In the genomic region with DNA sequence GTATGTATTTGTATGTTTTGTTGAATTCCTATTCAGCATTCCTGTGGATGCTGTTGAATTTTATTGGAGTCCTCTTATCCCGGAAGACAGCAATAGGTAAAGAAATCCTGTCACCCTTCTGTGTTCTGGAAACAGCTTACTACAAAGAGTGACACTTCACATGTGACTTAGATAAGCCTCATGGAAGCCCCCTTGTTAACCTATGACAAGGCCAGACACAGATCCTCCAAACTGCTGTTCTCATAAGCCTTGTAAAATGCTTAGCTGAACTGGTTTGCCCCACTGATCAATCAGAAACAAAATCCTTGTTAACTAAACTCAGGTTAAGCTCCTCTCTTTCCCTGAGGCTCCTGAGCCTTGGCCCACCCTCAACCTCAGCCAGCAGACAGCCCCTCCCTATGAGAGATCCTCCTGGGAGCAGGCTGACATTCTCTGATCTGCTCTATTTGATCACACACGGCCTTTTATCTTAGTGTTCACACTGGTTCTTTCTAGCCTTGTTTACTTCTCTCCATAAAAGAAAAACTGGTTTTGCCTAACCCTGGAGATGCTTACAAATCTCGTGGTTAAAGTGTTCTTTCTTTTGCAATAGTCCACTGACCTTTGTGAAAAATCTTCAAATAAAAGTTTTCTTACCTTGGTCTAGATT, we compare ENCODE assay signal across 23 cellular contexts. TPM values are rescaled to one million over a fixed set of nuclear protein-coding genes. Genes with fewer than 3 reads are reported as not detected.
DNase-seq lines count a peak whose midpoint lies in the region; ATAC-seq, FAIRE-seq and TF ChIP-seq lines count a peak whose summit lies in the region.
"Had no signal": no experiment of that assay in that cellular context is flagged by ENCODE, and none has a peak within 500 bp of the region (broad histone marks: within the 10 kb centered on the region; RNA-seq: fewer than 3 reads in every experiment).

No MANE protein-coding gene starts in this region.

- H3K79me2 ChIP-seq in K562 (ENCODE audit: control insufficient read depth, insufficient read depth, low read length): no peaks in the 10 kb centered on the region

- no peaks in the 10 kb centered on the region for H3K9me3 Mint-ChIP-seq in activated CD4-positive, alpha-beta memory T cell treated with anti-CD3 and anti-CD28 coated beads, Interleukin-2, amount 10 ng/mL, durations not matched to agents 7 days and 5 days
- H3K9me3 Mint-ChIP-seq: stimulated activated effector memory CD8-positive, alpha-beta T cell treated with anti-CD3 and anti-CD28 coated beads, Interleukin-12 subunit alpha, Interleukin-12 subunit beta, amount 100 ng/mL, for 72 hours had no signal

- CTCF ChIA-PET in K562 (lab: Yijun Ruan, JAX; ENCODE audit: low intra/inter-chr PET ratio): no interaction called here
- CTCF ChIA-PET in activated CD4-positive, alpha-beta memory T cell treated with anti-CD3 and anti-CD28 coated beads, Interleukin-2, amount 10 ng/mL, durations not matched to agents 7 days and 5 days (lab: Charles Lee): no interaction called here

- intact Hi-C loops in K562 (cut with micrococcal nuclease): loop anchor here (2.0 kb wide), 1 partner anchor 29 kb away; a partner anchor contains a TSS
- intact Hi-C loops in lower leg skin (cut with DNase I; ENCODE audit: low total_unique reads): no loop called here
- intact Hi-C loops in adrenal gland (cut with DNase I): no loop called here

- H3K27ac Mint-ChIP-seq in activated CD4-positive, alpha-beta memory T cell treated with anti-CD3 and anti-CD28 coated beads, Interleukin-2, amount 10 ng/mL, durations not matched to agents 7 days and 5 days: no peak overlapping the region
- H3K27ac Mint-ChIP-seq: CD4-positive, CD25-positive, alpha-beta regulatory T cell; stimulated activated effector memory CD8-positive, alpha-beta T cell treated with anti-CD3 and anti-CD28 coated beads, Interleukin-12 subunit alpha, Interleukin-12 subunit beta, amount 100 ng/mL, for 72 hours had no signal

- no peak overlapping the region; the same call in 1 of the 2 replicates for H3K4me2 ChIP-seq in K562 (ENCODE audit: insufficient read depth, low read length)
- H3K4me2 ChIP-seq in mesenchymal stem cell (ENCODE audit: low read length, poor library complexity, severe bottlenecking): no peak overlapping the region

- H3K4ac ChIP-seq in mesenchymal stem cell (ENCODE audit: low read depth in 1 of 2, low read length in 2 of 2): no peak overlapping the region

- 16% methylated on average over 3 of the region's 3 CpGs for WGBS in K562 (ENCODE audit: insufficient coverage, low coverage, missing lambda C conversion rate)
- WGBS in mesenchymal stem cell: 62% methylated on average over 2 of the region's 3 CpGs
- 62% methylated on average over 3 of the region's 3 CpGs for WGBS in suprapubic skin
- 57 to 70% methylated on average over 3 of the region's 3 CpGs for WGBS in lower leg skin, 2 donors
- WGBS in adrenal gland, 4 donors: 42 to 53% (median 48%) methylated on average over 3 of the region's 3 CpGs

- POLR2A ChIA-PET in K562 (lab: Yijun Ruan, JAX): interaction anchor here (1.4 to 1.8 kb wide), 2 partner anchors 17 to 30 kb away, joined by 4 to 6 read pairs; a partner anchor contains a TSS
- POLR2A ChIA-PET in activated CD4-positive, alpha-beta memory T cell treated with anti-CD3 and anti-CD28 coated beads, Interleukin-2, amount 10 ng/mL, durations not matched to agents 7 days and 5 days (lab: Charles Lee): no interaction called here

- no peak overlapping the region for H2BK15ac ChIP-seq in mesenchymal stem cell (ENCODE audit: low read depth, poor library complexity, severe bottlenecking)

- in situ Hi-C loops in K562 (cut with MboI): no loop called here

- H3K27me3 ChIP-seq in K562 (ENCODE audit: control insufficient read depth in 2 of 2, insufficient read depth in 2 of 2, low read length in 2 of 2): no peaks in the 10 kb centered on the region; a peak in 1 of 5 replicates
- H3K27me3 ChIP-seq in mesenchymal stem cell (ENCODE audit: control insufficient read depth in 1 of 2, insufficient read depth in 1 of 2, low read length in 2 of 2): peaks cover 3 to 4% of the 10 kb centered on the region in 2 experiments
- H3K27me3 ChIP-seq in suprapubic skin: peaks cover 3% of the 10 kb centered on the region
- H3K27me3 ChIP-seq in adrenal gland: no peaks in the 10 kb centered on the region

- H4K91ac ChIP-seq in mesenchymal stem cell (ENCODE audit: low read length): no peak overlapping the region

- H2AFZ ChIP-seq in K562 (ENCODE audit: low read depth, low read length) (peak overlapping the region; percentile 68), mesenchymal stem cell (ENCODE audit: low read depth, low read length) (no peak overlapping the region)

- H3K4me1 Mint-ChIP-seq in activated CD4-positive, alpha-beta memory T cell treated with anti-CD3 and anti-CD28 coated beads, Interleukin-2, amount 10 ng/mL, durations not matched to agents 7 days and 5 days: no peaks in the 10 kb centered on the region
- H3K4me1 Mint-ChIP-seq: CD4-positive, CD25-positive, alpha-beta regulatory T cell; stimulated activated effector memory CD8-positive, alpha-beta T cell treated with anti-CD3 and anti-CD28 coated beads, Interleukin-12 subunit alpha, Interleukin-12 subunit beta, amount 100 ng/mL, for 72 hours had no signal

- no peak overlapping the region for H2BK120ac ChIP-seq in mesenchymal stem cell (ENCODE audit: low read depth, low read length)

- H3K9me3 ChIP-seq in K562 (replicated peaks; ENCODE audit: control insufficient read depth, insufficient read depth, low read depth, low read length): no peaks in the 10 kb centered on the region
- H3K9me3 ChIP-seq in mesenchymal stem cell (ENCODE audit: control insufficient read depth, low read length): no peaks in the 10 kb centered on the region
- H3K9me3 ChIP-seq in suprapubic skin: no peaks in the 10 kb centered on the region
- H3K9me3 ChIP-seq in adrenal gland (replicated peaks in 1 of 3): no peaks in the 10 kb centered on the region

- no peak overlapping the region for H2BK5ac ChIP-seq in mesenchymal stem cell (ENCODE audit: low read depth, low read length, poor library complexity, severe bottlenecking)

- TF ChIP-seq EP300 in K562 (IDR thresholded peaks at IDR 0.05; ENCODE audit: low read length) (no peak; the same call in 1 of the 2 replicates), suprapubic skin (IDR thresholded peaks at IDR 0.05) (no peak)

- TF ChIP-seq RAD21 in K562 (CRISPR knock-in tag; conservative IDR thresholded peaks at IDR 0.05 in 1 of 2, IDR thresholded peaks at IDR 0.05 in 1 of 2): no peak

- no peak overlapping the region for H2AK5ac ChIP-seq in mesenchymal stem cell (ENCODE audit: low read length, severe bottlenecking)

- H3K4me3 ChIP-seq in K562 (no peak overlapping the region), mesenchymal stem cell (ENCODE audit: insufficient read depth in 1 of 2, low read depth in 1 of 2, low read length in 2 of 2) (no peak overlapping the region), suprapubic skin (no peak overlapping the region), lower leg skin (ENCODE audit: low read depth, poor library complexity, severe bottlenecking) (no peak overlapping the region), adrenal gland (no peak overlapping the region)
- H3K4me3 ChIP-seq: tibial nerve had no signal

- peaks cover 0 to 11% of the 10 kb centered on the region in 2 experiments; a peak in 3 of 5 replicates for H3K4me1 ChIP-seq in K562 (replicated peaks in 1 of 2; ENCODE audit: control insufficient read depth in 2 of 2, insufficient read depth in 2 of 2, low read length in 2 of 2)
- no peaks in the 10 kb centered on the region for H3K4me1 ChIP-seq in mesenchymal stem cell (ENCODE audit: control insufficient read depth, insufficient read depth, low read depth, low read length)
- H3K4me1 ChIP-seq in suprapubic skin: no peaks in the 10 kb centered on the region
- no peaks in the 10 kb centered on the region for H3K4me1 ChIP-seq in adrenal gland (replicated peaks in 1 of 2)
- H3K4me1 ChIP-seq: tibial nerve had no signal

- ATAC-seq in K562: peak; percentile 75
- ATAC-seq: left ventricle myocardium superior; stimulated activated effector memory CD8-positive, alpha-beta T cell treated with anti-CD3 and anti-CD28 coated beads, Interleukin-12 subunit alpha, Interleukin-12 subunit beta, amount 100 ng/mL, for 72 hours had no signal

- no peak overlapping the region for H2BK12ac ChIP-seq in mesenchymal stem cell (ENCODE audit: low read length in 2 of 2)

- peak; percentile 39 for DNase-seq in SIG-M5 treated with dmso at 0.1 percent for 504 hours (lab: John Stamatoyannopoulos, UW; ENCODE audit: unreplicated experiment)
- DNase-seq in SIG-M5 (lab: John Stamatoyannopoulos, UW): no peak
- peak in 2 of 4 experiments; percentile 23 to 25 for DNase-seq in K562 (ENCODE audit: extremely low read depth in 1 of 4, low spot score in 3 of 4)
- DNase-seq in mesenchymal stem cell: peak; percentile 20
- no peak for DNase-seq in suprapubic skin (ENCODE audit: low spot score in 2 of 2)
- DNase-seq in lower leg skin (ENCODE audit: low spot score in 2 of 2): no peak
- no peak for DNase-seq in adrenal gland
- no peak for DNase-seq in activated CD4-positive, alpha-beta memory T cell treated with anti-CD3 and anti-CD28 coated beads, Interleukin-2, amount 10 ng/mL, durations not matched to agents 7 days and 5 days
- DNase-seq: activated CD4-positive, alpha-beta T cell treated with anti-CD3 and anti-CD28 coated beads for 1 hour; activated naive CD4-positive, alpha-beta T cell; aorta; CD4-positive, CD25-positive, alpha-beta regulatory T cell; DND-41; HCEC 1CT; left ventricle myocardium superior; NCI-H187; NCI-H510A; SHP77 treated with DMSO at 0.1 percent for 48 hours; stimulated activated CD4-positive, alpha-beta T cell treated with anti-CD3 and anti-CD28 coated beads, Interleukin-12 subunit alpha, Interleukin-12 subunit beta, amount 100 ng/mL, for 4 hours had no signal

- no peaks in the 10 kb centered on the region for H4K20me1 ChIP-seq in K562 (replicated peaks; ENCODE audit: control insufficient read depth, insufficient read depth, low read length)

- peak; percentile 29 for FAIRE-seq in K562 (lab: Jason Lieb, UNC)
- FAIRE-seq: endometrium, frontal cortex had no signal

- H3K9ac ChIP-seq in K562 (ENCODE audit: insufficient read depth in 1 of 2, low read depth in 2 of 2, low read length in 2 of 2) (peak overlapping the region in 1 of 2 experiments; percentile 27; a peak in 1 of 4 replicates), mesenchymal stem cell (ENCODE audit: low read length) (no peak overlapping the region)

- TF ChIP-seq POLR2A in K562 (conservative IDR thresholded peaks at IDR 0.05) (no peak), suprapubic skin (IDR thresholded peaks at IDR 0.05) (no peak), lower leg skin (IDR thresholded peaks at IDR 0.05) (no peak), adrenal gland (IDR thresholded peaks at IDR 0.05) (no peak)

- no TSS peak for BruUV-seq in K562 (replicated peaks; lab: Mats Ljungman, UMichigan)

- H4K8ac ChIP-seq in mesenchymal stem cell (ENCODE audit: low read length): no peak overlapping the region

- peaks cover 12% of the 10 kb centered on the region for H3K27me3 Mint-ChIP-seq in activated CD4-positive, alpha-beta memory T cell treated with anti-CD3 and anti-CD28 coated beads, Interleukin-2, amount 10 ng/mL, durations not matched to agents 7 days and 5 days

- H3K36me3 ChIP-seq in K562 (ENCODE audit: control insufficient read depth, insufficient read depth, low read length) (no peaks in the 10 kb centered on the region), mesenchymal stem cell (ENCODE audit: control insufficient read depth in 1 of 2, insufficient read depth in 2 of 2, low read depth in 1 of 2, low read length in 2 of 2) (no peaks in the 10 kb centered on the region), suprapubic skin (no peaks in the 10 kb centered on the region), adrenal gland (replicated peaks in 1 of 2) (no peaks in the 10 kb centered on the region)
- H3K36me3 ChIP-seq: tibial nerve had no signal

- no peak overlapping the region for H3K14ac ChIP-seq in mesenchymal stem cell (ENCODE audit: low read length in 2 of 2)

- H3K79me1 ChIP-seq in mesenchymal stem cell (replicated peaks; ENCODE audit: low read length, poor library complexity, severe bottlenecking): no peaks in the 10 kb centered on the region

- H3K27ac ChIP-seq in K562 (ENCODE audit: extremely low read depth, low read depth, low read length) (peak overlapping the region; percentile 29; the same call in 2 of the 3 replicates), mesenchymal stem cell (ENCODE audit: low read length, poor library complexity, severe bottlenecking) (no peak overlapping the region), suprapubic skin (peak overlapping the region; percentile 41), adrenal gland (no peak overlapping the region)
- H3K27ac ChIP-seq: tibial nerve had no signal

- H3K4me3 Mint-ChIP-seq in activated CD4-positive, alpha-beta memory T cell treated with anti-CD3 and anti-CD28 coated beads, Interleukin-2, amount 10 ng/mL, durations not matched to agents 7 days and 5 days: no peak overlapping the region
- H3K4me3 Mint-ChIP-seq: CD4-positive, CD25-positive, alpha-beta regulatory T cell; stimulated activated effector memory CD8-positive, alpha-beta T cell treated with anti-CD3 and anti-CD28 coated beads, Interleukin-12 subunit alpha, Interleukin-12 subunit beta, amount 100 ng/mL, for 72 hours had no signal

- TF ChIP-seq CTCF in K562 (IDR thresholded peaks at IDR 0.05 in 2 of 3, conservative IDR thresholded peaks at IDR 0.05 in 1 of 3; ENCODE audit: insufficient read depth in 2 of 3, low read depth in 1 of 3, low read length in 3 of 3): no peak
- TF ChIP-seq CTCF in suprapubic skin (IDR thresholded peaks at IDR 0.05): no peak
- TF ChIP-seq CTCF in lower leg skin (IDR thresholded peaks at IDR 0.05): no peak
- TF ChIP-seq CTCF in adrenal gland (IDR thresholded peaks at IDR 0.05): no peak

- no peak overlapping the region for H3K23ac ChIP-seq in mesenchymal stem cell (ENCODE audit: low read length in 2 of 2)

- no peaks in the 10 kb centered on the region for H3K36me3 Mint-ChIP-seq in activated CD4-positive, alpha-beta memory T cell treated with anti-CD3 and anti-CD28 coated beads, Interleukin-2, amount 10 ng/mL, durations not matched to agents 7 days and 5 days (ENCODE audit: low read depth)
- H3K36me3 Mint-ChIP-seq: stimulated activated effector memory CD8-positive, alpha-beta T cell treated with anti-CD3 and anti-CD28 coated beads, Interleukin-12 subunit alpha, Interleukin-12 subunit beta, amount 100 ng/mL, for 72 hours had no signal

- no peaks in the 10 kb centered on the region for H3K9me1 ChIP-seq in K562 (ENCODE audit: control insufficient read depth, insufficient read depth, low read length)

- H3K18ac ChIP-seq in mesenchymal stem cell (ENCODE audit: low read depth in 1 of 2, low read length in 2 of 2): no peak overlapping the region

RNA-seq across cellular contexts. Expression of a gene that starts 29.4 kb away (rescaled TPM):
- total RNA-seq in K562 (2011; cell fraction: chromatin; rRNA removed; ENCODE audit: low replicate concordance): 17.1 and 17.3 TPM in 2 replicates
- 25.5 and 28.2 TPM in 2 replicates for total RNA-seq in K562 (2011; cell fraction: nucleolus; rRNA removed)
- total RNA-seq in K562 (2011; cell fraction: nucleoplasm; rRNA removed): 26.2 and 31.3 TPM in 2 replicates
- total RNA-seq in K562 (2014; rRNA removed) (153 and 194 TPM in 2 replicates), K562 (2014; rRNA removed; fragmentation: Illumina TruSeq; extraction: Trizol) (136 and 150 TPM in 2 replicates), K562 (2015; rRNA removed; fragmentation: Illumina TruSeq; extraction: Trizol) (151 and 163 TPM in 2 replicates), K562 (2021) (88.4 and 89.9 TPM in 2 replicates), suprapubic skin (100 to 1,000 TPM; 181 to 234 (median 209) TPM), lower leg skin (100 to 1,000 TPM; 152 to 214 (median 185) TPM), adrenal gland (100 to 1,000 TPM; 109 to 314 (median 170) TPM)
- polyA plus RNA-seq in K562 (2011; rRNA removed) (132 and 162 TPM in 2 replicates), K562 (2014; fragmentation: Illumina TruSeq; extraction: Trizol) (168 and 193 TPM in 2 replicates), K562 (2014; fragmentation: Nextera tagmentation; extraction: Ambion mirVana) (100 to 1,000 TPM; 396 to 492 TPM), K562 (2014; rRNA removed) (178 and 199 TPM in 2 replicates), adrenal gland (100 to 1,000 TPM; 174 to 303 (median 193) TPM)
- polyA plus RNA-seq in K562 (2011; cell fraction: cytosol; rRNA removed): 52.4 and 86.8 TPM in 2 replicates
- polyA plus RNA-seq in K562 (2011; cell fraction: nucleus; rRNA removed): 28.2 and 43.9 TPM in 2 replicates
- polyA plus RNA-seq in K562 (2012): 129 and 131 TPM in 2 replicates
- polyA minus RNA-seq in K562 (2011; rRNA and poly(A)+ RNA removed): 50.7 and 52.0 TPM in 2 replicates
- 24.8 and 31.6 TPM in 2 replicates for polyA minus RNA-seq in K562 (2011; cell fraction: cytosol; rRNA and poly(A)+ RNA removed)
- 15.2 and 23.8 TPM in 2 replicates for polyA minus RNA-seq in K562 (2011; cell fraction: nucleus; rRNA and poly(A)+ RNA removed)
- polyA plus RNA-seq in mesenchymal stem cell (2013, experiment 1 of 2): 280 TPM
- 328 TPM for polyA plus RNA-seq in mesenchymal stem cell (2013, experiment 2 of 2)
- 10 to 100 TPM; 92.4 to 94.2 TPM for total RNA-seq in activated CD4-positive, alpha-beta memory T cell treated with anti-CD3 and anti-CD28 coated beads, Interleukin-2, amount 10 ng/mL, durations not matched to agents 7 days and 5 days

RNA-seq across cellular contexts. Expression of a gene that starts 52.9 kb away (rescaled TPM):
- 13.7 and 31.3 TPM in 2 replicates for total RNA-seq in K562 (2011; cell fraction: chromatin; rRNA removed; ENCODE audit: low replicate concordance)
- 20.9 and 25.0 TPM in 2 replicates for total RNA-seq in K562 (2011; cell fraction: nucleolus; rRNA removed)
- total RNA-seq in K562 (2011; cell fraction: nucleoplasm; rRNA removed): 17.4 and 19.4 TPM in 2 replicates
- total RNA-seq in K562 (2014; rRNA removed): 9.0 and 10.1 TPM in 2 replicates
- total RNA-seq in K562 (2014; rRNA removed; fragmentation: Illumina TruSeq; extraction: Trizol): 1.1 and 2.0 TPM in 2 replicates
- total RNA-seq in K562 (2015; rRNA removed; fragmentation: Illumina TruSeq; extraction: Trizol): 3.0 and 3.5 TPM in 2 replicates
- total RNA-seq in K562 (2021): 14.1 and 17.1 TPM in 2 replicates
- 3.0 and 5.3 TPM in 2 replicates for polyA plus RNA-seq in K562 (2011; rRNA removed)
- 3.4 and 4.9 TPM in 2 replicates for polyA plus RNA-seq in K562 (2011; cell fraction: cytosol; rRNA removed)
- 39.6 and 62.6 TPM in 2 replicates for polyA plus RNA-seq in K562 (2011; cell fraction: nucleus; rRNA removed)
- 10.1 and 16.2 TPM in 2 replicates for polyA plus RNA-seq in K562 (2012)
- 5.1 and 6.2 TPM in 2 replicates for polyA plus RNA-seq in K562 (2014; fragmentation: Illumina TruSeq; extraction: Trizol)
- polyA plus RNA-seq in K562 (2014; fragmentation: Nextera tagmentation; extraction: Ambion mirVana): under 1 TPM; 0.31 TPM
- polyA plus RNA-seq in K562 (2014; rRNA removed): 10.4 and 10.5 TPM in 2 replicates
- polyA minus RNA-seq in K562 (2011; rRNA and poly(A)+ RNA removed): 0.84 and 1.2 TPM in 2 replicates
- 3.1 and 3.9 TPM in 2 replicates for polyA minus RNA-seq in K562 (2011; cell fraction: cytosol; rRNA and poly(A)+ RNA removed)
- 14.1 and 15.1 TPM in 2 replicates for polyA minus RNA-seq in K562 (2011; cell fraction: nucleus; rRNA and poly(A)+ RNA removed)
- 4.0 TPM for polyA plus RNA-seq in mesenchymal stem cell (2013, experiment 1 of 2)
- 3.5 TPM for polyA plus RNA-seq in mesenchymal stem cell (2013, experiment 2 of 2)
- total RNA-seq in suprapubic skin: 10 to 100 TPM in 3 of 4 donors, 1 to 10 TPM in 1; 7.7 to 25.9 (median 14.8) TPM
- 10 to 100 TPM in 3 of 4 donors, 1 to 10 TPM in 1; 8.7 to 15.0 (median 10.5) TPM for total RNA-seq in lower leg skin
- 100 to 1,000 TPM in 4 of 8 donors, 10 to 100 TPM in 4; 67.2 to 154 (median 96.4) TPM for total RNA-seq in adrenal gland
- polyA plus RNA-seq in adrenal gland: 100 to 1,000 TPM in 2 of 3 donors, 10 to 100 TPM in 1; 34.8 to 359 (median 247) TPM
- 1 to 10 TPM; 4.5 to 4.8 TPM for total RNA-seq in activated CD4-positive, alpha-beta memory T cell treated with anti-CD3 and anti-CD28 coated beads, Interleukin-2, amount 10 ng/mL, durations not matched to agents 7 days and 5 days

RNA-seq across cellular contexts. Expression of a gene that starts 52.9 kb away (rescaled TPM):
- 35.2 and 43.1 TPM in 2 replicates for total RNA-seq in K562 (2011; cell fraction: chromatin; rRNA removed; ENCODE audit: low replicate concordance)
- total RNA-seq in K562 (2011; cell fraction: nucleolus; rRNA removed): 25.1 and 26.3 TPM in 2 replicates
- total RNA-seq in K562 (2011; cell fraction: nucleoplasm; rRNA removed): 33.6 and 48.1 TPM in 2 replicates
- total RNA-seq in K562 (2014; rRNA removed) (9.1 and 11.5 TPM in 2 replicates), K562 (2014; rRNA removed; fragmentation: Illumina TruSeq; extraction: Trizol) (10.0 and 10.8 TPM in 2 replicates), K562 (2015; rRNA removed; fragmentation: Illumina TruSeq; extraction: Trizol) (7.1 and 8.6 TPM in 2 replicates), K562 (2021) (14.8 and 17.3 TPM in 2 replicates), suprapubic skin (10 to 100 TPM in 2 of 4 donors, 1 to 10 TPM in 2; 3.2 to 12.3 (median 7.9) TPM), lower leg skin (1 to 10 TPM; 3.2 to 8.6 (median 4.0) TPM), adrenal gland (10 to 100 TPM; 12.8 to 20.5 (median 17.9) TPM)
- polyA plus RNA-seq in K562 (2011; rRNA removed) (19.3 and 19.4 TPM in 2 replicates), K562 (2014; fragmentation: Illumina TruSeq; extraction: Trizol) (19.4 and 19.6 TPM in 2 replicates), K562 (2014; fragmentation: Nextera tagmentation; extraction: Ambion mirVana) (1 to 10 TPM; 2.6 to 2.7 TPM), K562 (2014; rRNA removed) (8.4 and 10.5 TPM in 2 replicates), adrenal gland (10 to 100 TPM in 1 of 3 donors, 1 to 10 TPM in 2; 5.7 to 19.2 (median 6.8) TPM)
- 10.1 and 20.0 TPM in 2 replicates for polyA plus RNA-seq in K562 (2011; cell fraction: cytosol; rRNA removed)
- 10.2 and 12.8 TPM in 2 replicates for polyA plus RNA-seq in K562 (2011; cell fraction: nucleus; rRNA removed)
- polyA plus RNA-seq in K562 (2012): 7.4 and 20.0 TPM in 2 replicates
- polyA minus RNA-seq in K562 (2011; rRNA and poly(A)+ RNA removed): 19.3 and 23.1 TPM in 2 replicates
- 7.8 and 12.3 TPM in 2 replicates for polyA minus RNA-seq in K562 (2011; cell fraction: cytosol; rRNA and poly(A)+ RNA removed)
- 4.7 and 6.6 TPM in 2 replicates for polyA minus RNA-seq in K562 (2011; cell fraction: nucleus; rRNA and poly(A)+ RNA removed)
- 9.6 TPM for polyA plus RNA-seq in mesenchymal stem cell (2013, experiment 1 of 2)
- 9.1 TPM for polyA plus RNA-seq in mesenchymal stem cell (2013, experiment 2 of 2)
- 10 to 100 TPM; 18.1 to 20.1 TPM for total RNA-seq in activated CD4-positive, alpha-beta memory T cell treated with anti-CD3 and anti-CD28 coated beads, Interleukin-2, amount 10 ng/mL, durations not matched to agents 7 days and 5 days

Comparison
In these comparisons a context has a peak if more than half of its experiments do, and no peak if none do; other contexts are left out.
1. DNase-seq: peak in SIG-M5 treated with dmso at 0.1 percent for 504 hours (single experiment) and mesenchymal stem cell (single experiment); none in SIG-M5 (single experiment), suprapubic skin (0 of 2), lower leg skin (0 of 2), adrenal gland (0 of 7) and activated CD4-positive, alpha-beta memory T cell treated with anti-CD3 and anti-CD28 coated beads, Interleukin-2, amount 10 ng/mL, durations not matched to agents 7 days and 5 days (single experiment).
2. H3K27ac ChIP-seq: peak in K562 (single experiment) and suprapubic skin (single experiment); none in mesenchymal stem cell (single experiment) and adrenal gland (0 of 5).